ENCODE assay signal across 11 cellular contexts in genomic region chr12:47757360-47757839, GRCh38. TPM values are rescaled to one million over a fixed set of nuclear protein-coding genes. Genes with fewer than 3 reads are reported as not detected.
DNase-seq lines count a peak whose midpoint lies in the region; ATAC-seq and TF ChIP-seq lines count a peak whose summit lies in the region.
"Had no signal": no experiment of that assay in that cellular context is flagged by ENCODE, and none has a peak within 500 bp of the region (broad histone marks: within the 10 kb centered on the region; RNA-seq: fewer than 3 reads in every experiment).

No MANE protein-coding gene starts in this region.

- H3K36me3 ChIP-seq in GM23338 (ENCODE audit: insufficient read depth) (no peaks in the 10 kb centered on the region), kidney epithelial cell (ENCODE audit: control insufficient read depth, insufficient read depth, low read length) (no peaks in the 10 kb centered on the region), smooth muscle cell (ENCODE audit: low read depth) (no peaks in the 10 kb centered on the region)
- H3K36me3 ChIP-seq: SJCRH30 had no signal

- H3K27ac ChIP-seq in GM23338 (ENCODE audit: low read depth) (no peak overlapping the region), smooth muscle cell (ENCODE audit: low read depth) (no peak overlapping the region)
- H3K27ac ChIP-seq: SJCRH30 had no signal

- no peaks in the 10 kb centered on the region for H3K9me3 Mint-ChIP-seq in GM23338
- no peaks in the 10 kb centered on the region for H3K9me3 Mint-ChIP-seq in activated T-helper 17 cell treated with anti-CD3 and anti-CD28 coated beads, Interleukin-2, amount 50 U/mL, for 72 hours

- ATAC-seq in GM23338, result no peak
- ATAC-seq in activated T-helper 17 cell treated with anti-CD3 and anti-CD28 coated beads, Interleukin-2, amount 50 U/mL, for 72 hours (replicated peaks), result no peak
- ATAC-seq in HG02759 (IDR thresholded peaks at IDR 0.05; ENCODE audit: unreplicated experiment), result no peak
- ATAC-seq in GM19397 (IDR thresholded peaks at IDR 0.05; ENCODE audit: unreplicated experiment), result no peak
- no peak for ATAC-seq in HG02870 (IDR thresholded peaks at IDR 0.05; ENCODE audit: unreplicated experiment)

- H2AFZ ChIP-seq in GM23338 (no peak overlapping the region), smooth muscle cell (ENCODE audit: low read depth) (no peak overlapping the region)

- H3K4me1 ChIP-seq in GM23338 (ENCODE audit: insufficient read depth) (peaks cover 40% of the 10 kb centered on the region), smooth muscle cell (ENCODE audit: low read depth) (peaks cover 27% of the 10 kb centered on the region)

- DNase-seq in GM23338 (ENCODE audit: low spot score) (no peak), kidney epithelial cell (ENCODE audit: low read depth) (no peak), smooth muscle cell (lab: John Stamatoyannopoulos, UW; ENCODE audit: unreplicated experiment) (no peak), COR-L47 (lab: John Stamatoyannopoulos, UW) (no peak)
- DNase-seq: NCI-H2029, SJCRH30 had no signal

- H3K4me1 Mint-ChIP-seq in GM23338, result peaks cover 65% of the 10 kb centered on the region
- peaks cover 43% of the 10 kb centered on the region for H3K4me1 Mint-ChIP-seq in activated T-helper 17 cell treated with anti-CD3 and anti-CD28 coated beads, Interleukin-2, amount 50 U/mL, for 72 hours

- H3K4me3 ChIP-seq in GM23338 (no peak overlapping the region), kidney epithelial cell (ENCODE audit: low read depth, low read length) (peak overlapping the region; percentile 42), smooth muscle cell (no peak overlapping the region)
- H3K4me3 ChIP-seq: SJCRH30 had no signal

- no peaks in the 10 kb centered on the region for H3K79me2 ChIP-seq in GM23338 (replicated peaks; ENCODE audit: insufficient read depth)
- H3K79me2 ChIP-seq in smooth muscle cell (ENCODE audit: low read depth), result no peaks in the 10 kb centered on the region

- H3K27me3 ChIP-seq in GM23338 (ENCODE audit: insufficient read depth) (no peaks in the 10 kb centered on the region), kidney epithelial cell (ENCODE audit: control insufficient read depth, insufficient read depth, low read length) (no peaks in the 10 kb centered on the region), smooth muscle cell (ENCODE audit: low read depth) (no peaks in the 10 kb centered on the region)

- H3K27ac Mint-ChIP-seq in GM23338, result no peak overlapping the region
- no peak overlapping the region for H3K27ac Mint-ChIP-seq in activated T-helper 17 cell treated with anti-CD3 and anti-CD28 coated beads, Interleukin-2, amount 50 U/mL, for 72 hours

- H3K9me3 ChIP-seq in smooth muscle cell (replicated peaks; ENCODE audit: low read depth), result no peaks in the 10 kb centered on the region
- H3K9me3 ChIP-seq: SJCRH30 had no signal

- no peak overlapping the region for H3K9ac ChIP-seq in smooth muscle cell (ENCODE audit: low read depth)

- TF ChIP-seq CTCF in GM23338 (conservative IDR thresholded peaks at IDR 0.05; ENCODE audit: low read depth in 2 of 2) (no peak), kidney epithelial cell (IDR thresholded peaks at IDR 0.05; ENCODE audit: insufficient read depth, low read length, poor library complexity, severe bottlenecking) (no peak), smooth muscle cell (IDR thresholded peaks at IDR 0.05; ENCODE audit: borderline replicate concordance, insufficient read depth, poor library complexity, severe bottlenecking) (no peak)

- WGBS in smooth muscle cell (ENCODE audit: low lambda C conversion rate), result 64% methylated on average over 7 of the region's 7 CpGs

- peaks cover 3% of the 10 kb centered on the region for H3K27me3 Mint-ChIP-seq in GM23338 (ENCODE audit: insufficient read depth, low read depth, poor library complexity)
- H3K27me3 Mint-ChIP-seq in activated T-helper 17 cell treated with anti-CD3 and anti-CD28 coated beads, Interleukin-2, amount 50 U/mL, for 72 hours, result no peaks in the 10 kb centered on the region

- H3F3A ChIP-seq in GM23338 (replicated peaks; ENCODE audit: low read depth) (0 out of 2 replicates have a peak, but pooled peaks cover 4% of the 10 kb centered on the region), smooth muscle cell (ENCODE audit: low read depth) (no peaks in the 10 kb centered on the region)

- H3K4me2 ChIP-seq in GM23338 (peak overlapping the region; percentile 95), smooth muscle cell (peak overlapping the region; percentile 88)

- H3K9me2 ChIP-seq in GM23338 (ENCODE audit: insufficient read depth), result no peaks in the 10 kb centered on the region

- H4K20me1 ChIP-seq in GM23338 (replicated peaks; ENCODE audit: insufficient read depth), result no peaks in the 10 kb centered on the region
- H4K20me1 ChIP-seq in smooth muscle cell (ENCODE audit: low read depth), result no peaks in the 10 kb centered on the region

- peaks cover 6% of the 10 kb centered on the region; the same call in 1 of the 3 replicates for H3K36me3 Mint-ChIP-seq in GM23338 (ENCODE audit: low read depth)
- no peaks in the 10 kb centered on the region for H3K36me3 Mint-ChIP-seq in activated T-helper 17 cell treated with anti-CD3 and anti-CD28 coated beads, Interleukin-2, amount 50 U/mL, for 72 hours (ENCODE audit: low read depth)

- H3K4me3 Mint-ChIP-seq in GM23338, result peak overlapping the region; percentile 70; the same call in 1 of the 3 replicates
- H3K4me3 Mint-ChIP-seq in activated T-helper 17 cell treated with anti-CD3 and anti-CD28 coated beads, Interleukin-2, amount 50 U/mL, for 72 hours, result peak overlapping the region; percentile 73

TF ChIP-seq in GM23338, 12 proteins besides CTCF, POLR2A, EP300 and RAD21 (continues in another document):
- no peak for TF ChIP-seq STAT1 (IDR thresholded peaks at IDR 0.05; ENCODE audit: unreplicated experiment)
- no peak for TF ChIP-seq CREB1 (CRISPR knock-in tag; IDR thresholded peaks at IDR 0.05; ENCODE audit: low read depth)
- TF ChIP-seq POLR2AphosphoS5 (IDR thresholded peaks at IDR 0.05; ENCODE audit: low read depth), result no peak
- no peak for TF ChIP-seq ZNF331 (CRISPR knock-in tag; IDR thresholded peaks at IDR 0.05; ENCODE audit: low read depth)
- TF ChIP-seq REST (IDR thresholded peaks at IDR 0.05; ENCODE audit: unreplicated experiment), result no peak
- TF ChIP-seq NANOG (IDR thresholded peaks at IDR 0.05; ENCODE audit: borderline replicate concordance), result no peak
- no peak for TF ChIP-seq JUNB (IDR thresholded peaks at IDR 0.05; ENCODE audit: unreplicated experiment)
- no peak for TF ChIP-seq ZNF114 (CRISPR knock-in tag; IDR thresholded peaks at IDR 0.05)
- no peak for TF ChIP-seq EZH2 (IDR thresholded peaks at IDR 0.05; ENCODE audit: low read depth, unreplicated experiment)
- no peak for TF ChIP-seq EZH2phosphoT487 (IDR thresholded peaks at IDR 0.05; ENCODE audit: unreplicated experiment)

RNA-seq across cellular contexts. Expression of gene RAPGEF3, which starts 1.3 kb away (rescaled TPM):
- 10.4 and 11.8 TPM in 2 replicates for total RNA-seq in GM23338 (2014; rRNA removed; shearing (Covaris generic))
- polyA plus RNA-seq in GM23338 (2016; fragmentation: Nextera tagmentation; extraction: Ambion mirVana) (2.3 and 3.0 TPM in 2 replicates), smooth muscle cell (1.9 and 3.6 TPM in 2 replicates)
- total RNA-seq in activated T-helper 17 cell treated with anti-CD3 and anti-CD28 coated beads, Interleukin-2, amount 50 U/mL, for 72 hours, result 1 to 10 TPM; 1.4 to 8.4 TPM
- total RNA-seq in kidney epithelial cell (8.7 and 14.3 TPM in 2 replicates), smooth muscle cell (4.0 and 5.6 TPM in 2 replicates)

RNA-seq across cellular contexts. Expression of gene SLC48A1, which starts 15.6 kb away (rescaled TPM):
- total RNA-seq in GM23338 (2014; rRNA removed; shearing (Covaris generic)), result 9.0 and 16.8 TPM in 2 replicates
- 5.8 TPM in 2 replicates for polyA plus RNA-seq in GM23338 (2016; fragmentation: Nextera tagmentation; extraction: Ambion mirVana)
- 1 to 10 TPM; 6.7 to 8.2 TPM for total RNA-seq in activated T-helper 17 cell treated with anti-CD3 and anti-CD28 coated beads, Interleukin-2, amount 50 U/mL, for 72 hours
- total RNA-seq in kidney epithelial cell, result 18.5 and 26.5 TPM in 2 replicates
- total RNA-seq in smooth muscle cell, result 2.4 and 11.4 TPM in 2 replicates
- 6.2 and 8.6 TPM in 2 replicates for polyA plus RNA-seq in smooth muscle cell

RNA-seq across cellular contexts. Expression of gene ENDOU, which starts 32.1 kb away (rescaled TPM):
- total RNA-seq in GM23338 (2014; rRNA removed; shearing (Covaris generic)), result not detected in 2 replicates
- polyA plus RNA-seq in GM23338 (2016; fragmentation: Nextera tagmentation; extraction: Ambion mirVana) (not detected in 2 replicates), smooth muscle cell (0.47 and 0.74 TPM in 2 replicates)
- under 1 TPM in 1 of 2 donors, not detected in 1; 0.16 TPM for total RNA-seq in activated T-helper 17 cell treated with anti-CD3 and anti-CD28 coated beads, Interleukin-2, amount 50 U/mL, for 72 hours
- total RNA-seq in kidney epithelial cell (not detected in 2 replicates), smooth muscle cell (1.8 and 5.1 TPM in 2 replicates)
- total RNA-seq: bronchial epithelial cell, SJCRH30 had no signal

RNA-seq across cellular contexts. Expression of gene RPAP3, which starts 51.6 kb away (rescaled TPM):
- total RNA-seq in GM23338 (2014; rRNA removed; shearing (Covaris generic)), result 29.0 and 31.4 TPM in 2 replicates
- polyA plus RNA-seq in GM23338 (2016; fragmentation: Nextera tagmentation; extraction: Ambion mirVana) (62.4 and 69.9 TPM in 2 replicates), smooth muscle cell (17.0 and 18.9 TPM in 2 replicates)
- total RNA-seq in activated T-helper 17 cell treated with anti-CD3 and anti-CD28 coated beads, Interleukin-2, amount 50 U/mL, for 72 hours, result 10 to 100 TPM; 33.3 to 44.0 TPM
- total RNA-seq in kidney epithelial cell (15.7 and 27.7 TPM in 2 replicates), smooth muscle cell (23.0 and 28.6 TPM in 2 replicates)
